In genomic region chr6:26330835-26331808, GRCh38 we compare ENCODE assay signal across 8 cellular contexts. TPM values are rescaled to one million over a fixed set of nuclear protein-coding genes. Genes with fewer than 3 reads are reported as not detected.
DNase-seq lines count a peak whose midpoint lies in the region; ATAC-seq and TF ChIP-seq lines count a peak whose summit lies in the region.

No MANE protein-coding gene starts in this region.

- TF ChIP-seq CTCF in GM10266 (IDR thresholded peaks at IDR 0.05; ENCODE audit: control insufficient read depth, insufficient read depth, low read depth, missing control alignments), result no peak
- no peak for TF ChIP-seq CTCF in NB4 (IDR thresholded peaks at IDR 0.05; ENCODE audit: low read depth, low read length)
- no peak for TF ChIP-seq CTCF in WTC11 (IDR thresholded peaks at IDR 0.05)
- no peak for TF ChIP-seq CTCF in retinal pigment epithelial cell (conservative IDR thresholded peaks at IDR 0.05; ENCODE audit: low read depth, low read length)
- no peak for TF ChIP-seq CTCF in MM.1S (IDR thresholded peaks at IDR 0.05; ENCODE audit: low read length)

- peaks cover 24% of the 10 kb centered on the region for H3K27me3 Mint-ChIP-seq in WTC11 (ENCODE audit: low read depth)

- peak overlapping the region; percentile 94 for H3K4me3 Mint-ChIP-seq in WTC11

- no peak overlapping the region for H3K27ac ChIP-seq in ectodermal cell (ENCODE audit: insufficient read depth, low read depth, low read length, poor library complexity, severe bottlenecking)
- no peak overlapping the region for H3K27ac ChIP-seq in MM.1S (ENCODE audit: low read length)

- H3K36me3 Mint-ChIP-seq in WTC11, result no peaks in the 10 kb centered on the region

- 1 to 2% methylated on average over 23 to 26 of the region's 28 CpGs for WGBS in ectodermal cell, 2 experiments

- H3K4me2 ChIP-seq in MM.1S (ENCODE audit: low read depth, low read length), result no peak overlapping the region

- H3K36me3 ChIP-seq in ectodermal cell (ENCODE audit: control insufficient read depth, insufficient read depth, low read length) (no peaks in the 10 kb centered on the region), MM.1S (replicated peaks; ENCODE audit: insufficient read depth, low read length) (no peaks in the 10 kb centered on the region)

- POLR2A ChIA-PET in WTC11 (lab: Charles Lee), result interaction anchor here (0.9 to 1.2 kb wide), 3 partner anchors 58 to 246 kb away, joined by 3 read pairs; a partner anchor contains a TSS

- no peak overlapping the region for H3K9ac ChIP-seq in MM.1S (ENCODE audit: low read length)

- ATAC-seq in WTC11, result peak; percentile 31
- ATAC-seq in GM19455 (IDR thresholded peaks at IDR 0.05; ENCODE audit: unreplicated experiment), result no peak

- DNase-seq in GM10266 (ENCODE audit: extremely low spot score), result peak; percentile 32
- peak; percentile 67 for DNase-seq in NB4 (ENCODE audit: low read depth)
- DNase-seq in WTC11 (ENCODE audit: low spot score), result peak; percentile 56
- no peak for DNase-seq in retinal pigment epithelial cell (ENCODE audit: low read depth)
- DNase-seq in MM.1S, result no peak
- DNase-seq in SKM-1 treated with dmso at 0.1 percent for 144 hours (lab: John Stamatoyannopoulos, UW; ENCODE audit: unreplicated experiment), result no peak

- no peaks in the 10 kb centered on the region for H3K9me3 Mint-ChIP-seq in WTC11

- no peak overlapping the region for H2AFZ ChIP-seq in MM.1S (ENCODE audit: low read length)

- H3K27me3 ChIP-seq in ectodermal cell (ENCODE audit: control insufficient read depth, insufficient read depth, low read length, poor library complexity, severe bottlenecking) (peaks cover 54% of the 10 kb centered on the region), MM.1S (replicated peaks; ENCODE audit: insufficient read depth, low read length) (no peaks in the 10 kb centered on the region)

- H3K79me2 ChIP-seq in MM.1S (ENCODE audit: low read length), result no peaks in the 10 kb centered on the region

- H3K9me2 ChIP-seq in MM.1S (replicated peaks; ENCODE audit: insufficient read depth, low read length), result no peaks in the 10 kb centered on the region

- H3K4me1 ChIP-seq in ectodermal cell (ENCODE audit: control insufficient read depth, insufficient read depth, low read length), result peaks cover 2% of the 10 kb centered on the region
- H3K4me1 ChIP-seq in MM.1S (ENCODE audit: low read length), result peaks cover 7% of the 10 kb centered on the region

- no peaks in the 10 kb centered on the region for H4K20me1 ChIP-seq in MM.1S (ENCODE audit: insufficient read depth, low read length)

- no peak for TF ChIP-seq POLR2A in NB4 (IDR thresholded peaks at IDR 0.05; ENCODE audit: extremely low read depth, insufficient read length)

- peaks cover 5% of the 10 kb centered on the region; the same call in 1 of the 2 replicates for H3F3A ChIP-seq in MM.1S (ENCODE audit: insufficient read depth, low read length)

- peaks cover 15% of the 10 kb centered on the region for H3K4me1 Mint-ChIP-seq in WTC11

- CTCF ChIA-PET in WTC11 (lab: Charles Lee), result interaction anchor here (0.7 to 4.1 kb wide), 6 partner anchors 9 to 264 kb away, joined by 3 to 29 read pairs (median 7); partner anchors contain the start of gene HMGN4

- H3K9me3 ChIP-seq in ectodermal cell (ENCODE audit: control insufficient read depth, low read length) (no peaks in the 10 kb centered on the region), MM.1S (replicated peaks; ENCODE audit: insufficient read depth, low read length) (no peaks in the 10 kb centered on the region)

- H3K27ac Mint-ChIP-seq in WTC11, result no peak overlapping the region; the same call in 1 of the 2 replicates

- H3K4me3 ChIP-seq in NB4 (ENCODE audit: low read depth, low read length) (peak overlapping the region; percentile 63), ectodermal cell (ENCODE audit: insufficient read depth, low read depth, low read length) (peak overlapping the region; percentile 55), retinal pigment epithelial cell (ENCODE audit: low read length) (peak overlapping the region; percentile 66), MM.1S (ENCODE audit: low read length) (no peak overlapping the region)

TF ChIP-seq in WTC11, 78 proteins besides CTCF, POLR2A, EP300 and RAD21:
- TF ChIP-seq HMGXB4 (CRISPR knock-in tag; IDR thresholded peaks at IDR 0.05) (peak; percentile 91), NFYB (CRISPR knock-in tag; conservative IDR thresholded peaks at IDR 0.05; ENCODE audit: low read depth) (no peak), SP1 (CRISPR knock-in tag; conservative IDR thresholded peaks at IDR 0.05) (0 out of 2 replicates have a peak, but pooled peaks have one; percentile 30), E2F1 (CRISPR knock-in tag; IDR thresholded peaks at IDR 0.05) (no peak), MAX (CRISPR knock-in tag; IDR thresholded peaks at IDR 0.05) (no peak)
TF ChIP-seq in WTC11: peak in this region for 2.

RNA-seq across cellular contexts. Expression of gene BTN3A2, which starts 33.9 kb away (rescaled TPM):
- total RNA-seq in WTC11 (2021), result 3.4 to 7.4 TPM (median 7.0 TPM) in 3 replicates
- 6.4 TPM for polyA plus RNA-seq in ectodermal cell (2013, experiment 1 of 4)
- 4.5 TPM for polyA plus RNA-seq in ectodermal cell (2013, experiment 2 of 4)
- polyA plus RNA-seq in ectodermal cell (2013, experiment 3 of 4), result 3.4 TPM
- 3.0 TPM for polyA plus RNA-seq in ectodermal cell (2013, experiment 4 of 4)

RNA-seq across cellular contexts. Expression of gene BTN2A2, which starts 51.8 kb away (rescaled TPM):
- total RNA-seq in WTC11 (2021), result 15.6 to 18.0 TPM (median 16.2 TPM) in 3 replicates
- 16.2 TPM for polyA plus RNA-seq in ectodermal cell (2013, experiment 1 of 4)
- 21.1 TPM for polyA plus RNA-seq in ectodermal cell (2013, experiment 2 of 4)
- 15.4 TPM for polyA plus RNA-seq in ectodermal cell (2013, experiment 3 of 4)
- polyA plus RNA-seq in ectodermal cell (2013, experiment 4 of 4), result 15.7 TPM

Comparison
In these comparisons a context has a peak if more than half of its experiments do, and no peak if none do; other contexts are left out.
1. DNase-seq: peak in GM10266 (single experiment), NB4 (single experiment) and WTC11 (single experiment); none in retinal pigment epithelial cell (single experiment), MM.1S (single experiment) and SKM-1 treated with dmso at 0.1 percent for 144 hours (single experiment).